ENCODE assay signal across 8 cellular contexts in genomic region chr2:111116843-111117665, GRCh38. TPM values are rescaled to one million over a fixed set of nuclear protein-coding genes. Genes with fewer than 3 reads are reported as not detected.
DNase-seq lines count a peak whose midpoint lies in the region; ATAC-seq and TF ChIP-seq lines count a peak whose summit lies in the region.

No MANE protein-coding gene starts in this region.

- CTCF ChIA-PET in activated CD8-positive, alpha-beta memory T cell treated with anti-CD3 and anti-CD28 coated beads, Interleukin-2, amount 10 ng/mL, durations not matched to agents 7 days and 5 days (lab: Charles Lee) = interaction anchor here (1.1 to 2.4 kb wide), 10 partner anchors 10 to 588 kb away, joined by 3 to 15 read pairs (median 4); no protein-coding TSS in a partner anchor

- ATAC-seq in activated CD8-positive, alpha-beta memory T cell treated with anti-CD3 and anti-CD28 coated beads, Interleukin-2, amount 10 ng/mL, durations not matched to agents 7 days and 5 days = peak; percentile 25
- no peak for ATAC-seq in HG03439 (IDR thresholded peaks at IDR 0.05; ENCODE audit: unreplicated experiment)

- H3K4ac ChIP-seq in mesendoderm (ENCODE audit: low read depth, low read length) = no peak overlapping the region

- peaks cover 46% of the 10 kb centered on the region for H3K4me1 Mint-ChIP-seq in activated CD8-positive, alpha-beta memory T cell treated with anti-CD3 and anti-CD28 coated beads, Interleukin-2, amount 10 ng/mL, durations not matched to agents 7 days and 5 days
- H3K4me1 Mint-ChIP-seq in endodermal cell = peaks cover 26% of the 10 kb centered on the region

- no peak overlapping the region for H3K18ac ChIP-seq in mesendoderm (ENCODE audit: low read length)

- DNase-seq in COLO829 (ENCODE audit: low spot score) = peak; percentile 72
- peak; percentile 88 for DNase-seq in HPDE6-E6E7 (ENCODE audit: extremely low spot score)
- peak; percentile 55 to 62 for DNase-seq in NOMO-1 (lab: John Stamatoyannopoulos, UW; ENCODE audit: unreplicated experiment in 2 of 2)
- peak; percentile 77 for DNase-seq in activated CD8-positive, alpha-beta memory T cell treated with anti-CD3 and anti-CD28 coated beads, Interleukin-2, amount 10 ng/mL, durations not matched to agents 7 days and 5 days
- DNase-seq in endodermal cell = peak; percentile 93
- DNase-seq in mesendoderm = peak; percentile 94
- peak; percentile 52 to 67 (median 63) for DNase-seq in stimulated activated CD4-positive, alpha-beta T cell treated with anti-CD3 and anti-CD28 coated beads, TNF-alpha, amount 100 ng/mL, for 48 hours (ENCODE audit: low read depth in 3 of 3)

- H3K4me1 ChIP-seq in endodermal cell (ENCODE audit: control insufficient read depth, insufficient read depth, low read length) = peaks cover 11% of the 10 kb centered on the region
- H3K4me1 ChIP-seq in mesendoderm (ENCODE audit: control insufficient read depth, low read depth, low read length) = peaks cover 2% of the 10 kb centered on the region

- H2BK120ac ChIP-seq in mesendoderm (ENCODE audit: low read depth, low read length) = no peak overlapping the region

- no peak overlapping the region for H3K27ac Mint-ChIP-seq in activated CD8-positive, alpha-beta memory T cell treated with anti-CD3 and anti-CD28 coated beads, Interleukin-2, amount 10 ng/mL, durations not matched to agents 7 days and 5 days
- no peak overlapping the region for H3K27ac Mint-ChIP-seq in endodermal cell

- peaks cover 76% of the 10 kb centered on the region for H3K27me3 Mint-ChIP-seq in activated CD8-positive, alpha-beta memory T cell treated with anti-CD3 and anti-CD28 coated beads, Interleukin-2, amount 10 ng/mL, durations not matched to agents 7 days and 5 days
- H3K27me3 Mint-ChIP-seq in endodermal cell (ENCODE audit: insufficient read depth) = peaks cover 45% of the 10 kb centered on the region

- no peaks in the 10 kb centered on the region for H3K9me3 Mint-ChIP-seq in activated CD8-positive, alpha-beta memory T cell treated with anti-CD3 and anti-CD28 coated beads, Interleukin-2, amount 10 ng/mL, durations not matched to agents 7 days and 5 days (ENCODE audit: low read depth)
- no peaks in the 10 kb centered on the region for H3K9me3 Mint-ChIP-seq in endodermal cell

- no peak overlapping the region for H2AK5ac ChIP-seq in mesendoderm (ENCODE audit: low read length)

- no peaks in the 10 kb centered on the region for H3K36me3 Mint-ChIP-seq in activated CD8-positive, alpha-beta memory T cell treated with anti-CD3 and anti-CD28 coated beads, Interleukin-2, amount 10 ng/mL, durations not matched to agents 7 days and 5 days
- H3K36me3 Mint-ChIP-seq in endodermal cell (ENCODE audit: low read depth) = no peaks in the 10 kb centered on the region

- no peaks in the 10 kb centered on the region for H3K79me2 ChIP-seq in mesendoderm (ENCODE audit: control insufficient read depth, insufficient read depth, low read length)

- H3K36me3 ChIP-seq in endodermal cell (ENCODE audit: control insufficient read depth, insufficient read depth, low read length) (no peaks in the 10 kb centered on the region), mesendoderm (ENCODE audit: control insufficient read depth, insufficient read depth, low read length) (no peaks in the 10 kb centered on the region)

- no peak overlapping the region for H3K9ac ChIP-seq in endodermal cell (ENCODE audit: extremely low read depth, low read length, poor library complexity, severe bottlenecking)
- H3K9ac ChIP-seq in mesendoderm (ENCODE audit: low read length) = peak overlapping the region; percentile 45

- H3K4me3 ChIP-seq in endodermal cell (ENCODE audit: low read length) = peak overlapping the region; percentile 79
- no peak overlapping the region for H3K4me3 ChIP-seq in mesendoderm (ENCODE audit: low read length)

- peaks cover 41% of the 10 kb centered on the region for H3K27me3 ChIP-seq in endodermal cell (ENCODE audit: control insufficient read depth, insufficient read depth, low read length, poor library complexity, severe bottlenecking)
- peaks cover 24% of the 10 kb centered on the region for H3K27me3 ChIP-seq in mesendoderm (ENCODE audit: insufficient read depth, low read length, poor library complexity)

- H3K79me1 ChIP-seq in mesendoderm (ENCODE audit: low read length) = peaks cover 3% of the 10 kb centered on the region

- H2BK5ac ChIP-seq in mesendoderm (ENCODE audit: low read length) = no peak overlapping the region

- H3K4me2 ChIP-seq in mesendoderm (ENCODE audit: low read length) = peak overlapping the region; percentile 10

- 14 to 15% methylated on average over 25 to 33 of the region's 33 CpGs for WGBS in endodermal cell (ENCODE audit: insufficient coverage in 1 of 2, insufficient read length in 1 of 2), 2 experiments
- WGBS in mesendoderm (ENCODE audit: extremely low coverage, insufficient coverage, low lambda C conversion rate) = no CpG with 5 or more reads among the region's 33 CpGs

- no peaks in the 10 kb centered on the region for H3K9me3 ChIP-seq in endodermal cell (ENCODE audit: control insufficient read depth, low read length)

- H3K23ac ChIP-seq in mesendoderm (ENCODE audit: low read length) = no peak overlapping the region

- no peak overlapping the region for H4K5ac ChIP-seq in mesendoderm (ENCODE audit: low read length)

- peak; percentile 94 for TF ChIP-seq CTCF in endodermal cell (conservative IDR thresholded peaks at IDR 0.05)

- H3K56ac ChIP-seq in mesendoderm (ENCODE audit: low read length) = peak overlapping the region; percentile 25

- no peak overlapping the region for H4K8ac ChIP-seq in mesendoderm (ENCODE audit: low read depth, low read length)

- H3K4me3 Mint-ChIP-seq in activated CD8-positive, alpha-beta memory T cell treated with anti-CD3 and anti-CD28 coated beads, Interleukin-2, amount 10 ng/mL, durations not matched to agents 7 days and 5 days = peak overlapping the region; percentile 64
- H3K4me3 Mint-ChIP-seq in endodermal cell = peak overlapping the region; percentile 86

- no peak overlapping the region for H3K27ac ChIP-seq in endodermal cell (ENCODE audit: low read depth, low read length)
- H3K27ac ChIP-seq in mesendoderm (ENCODE audit: low read depth, low read length) = no peak overlapping the region

- H2BK15ac ChIP-seq in mesendoderm (replicated peaks; ENCODE audit: low read depth) = no peak overlapping the region

RNA-seq across cellular contexts. Expression of gene BCL2L11, which starts 3.7 kb away (rescaled TPM):
- total RNA-seq in activated CD8-positive, alpha-beta memory T cell treated with anti-CD3 and anti-CD28 coated beads, Interleukin-2, amount 10 ng/mL, durations not matched to agents 7 days and 5 days = 10 to 100 TPM; 11.9 to 46.8 TPM
- 10 to 100 TPM; 16.7 to 21.0 TPM for total RNA-seq in endodermal cell
- polyA plus RNA-seq in endodermal cell (2013, experiment 1 of 2) = 18.3 TPM
- polyA plus RNA-seq in endodermal cell (2013, experiment 2 of 2) = 21.4 TPM
- polyA plus RNA-seq in mesendoderm (2013, experiment 1 of 2) = 6.7 TPM
- polyA plus RNA-seq in mesendoderm (2013, experiment 2 of 2) = 6.9 TPM
